Comparison of ENCODE assay signal across 22 cellular contexts in the genomic region with DNA sequence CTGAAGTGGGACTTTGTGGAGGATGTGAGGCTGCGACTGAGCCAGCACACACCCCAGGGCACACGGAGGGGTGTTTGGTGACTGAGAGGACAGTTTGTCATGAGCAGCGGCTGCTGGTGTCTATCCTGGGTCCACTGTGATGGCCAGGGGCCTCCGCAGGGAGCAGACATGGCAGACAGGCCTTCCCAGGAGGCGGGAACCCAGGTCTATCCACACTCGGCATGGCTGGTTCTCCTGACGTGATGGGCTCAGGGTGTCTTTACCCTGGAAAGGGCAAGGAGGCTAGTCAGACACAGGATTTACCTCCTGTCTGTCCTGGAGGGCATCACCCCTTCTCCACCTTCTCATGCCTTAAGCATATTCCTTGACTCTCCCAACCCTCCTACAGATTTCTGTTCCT. TPM values are rescaled to one million over a fixed set of nuclear protein-coding genes. Genes with fewer than 3 reads are reported as not detected.
"Had no signal": no experiment of that assay in that cellular context is flagged by ENCODE, and none has a peak within 500 bp of the region (broad histone marks: within the 10 kb centered on the region; RNA-seq: fewer than 3 reads in every experiment).

No MANE protein-coding gene starts in this region.

- H3K4me1 ChIP-seq: pancreas, right lobe of liver, transverse colon, uterus had no signal

- DNase-seq: activated naive CD4-positive, alpha-beta T cell treated with Interleukin-2 at 50 U/mL for 16 hours; cerebellar nuclear complex; cortex of kidney; effector CD4-positive, alpha-beta T cell; islet precursor cell; right lobe of liver; stimulated activated CD4-positive, alpha-beta T cell treated with anti-CD3 and anti-CD28 coated beads, Interleukin-1b, Interleukin-23, amount 100 ng/mL, for 48 hours; stimulated activated naive B cell treated with anti-CD40 and anti-IgM and Interleukin-4, amounts not matched to agents 10 μg/mL and 1 μg/mL and 100 μg/mL, for 72 hours; transverse colon; uterus had no signal

- H3K9me3 ChIP-seq: heart left ventricle, pancreas, right lobe of liver, transverse colon, uterus had no signal

- H3K27ac Mint-ChIP-seq: activated T-helper 2 cell treated with anti-CD3 and anti-CD28 coated beads, Interferon-gamma antibody, Interleukin-2, Interleukin-4, amounts not matched to agents 10 μg/mL and 5 μg/mL and 100 μg/mL, durations not matched to agents 14 hours and 24 hours and 36 hours; mesothelial cell of epicardium; naive thymus-derived CD8-positive, alpha-beta T cell; stimulated activated naive B cell treated with anti-CD40 and anti-IgM and Interleukin-4, amounts not matched to agents 10 μg/mL and 1 μg/mL and 100 μg/mL, for 72 hours had no signal

- H3K4me1 Mint-ChIP-seq: mesothelial cell of epicardium had no signal

- ATAC-seq: naive thymus-derived CD8-positive, alpha-beta T cell had no signal

- H3K27ac ChIP-seq: pancreas, right lobe of liver, uterus had no signal

- H3K27me3 ChIP-seq: pancreas, right lobe of liver, transverse colon, uterus had no signal

- H3K9me3 Mint-ChIP-seq: activated T-helper 2 cell treated with anti-CD3 and anti-CD28 coated beads, Interferon-gamma antibody, Interleukin-2, Interleukin-4, amounts not matched to agents 10 μg/mL and 5 μg/mL and 100 μg/mL, durations not matched to agents 14 hours and 24 hours and 36 hours; mesothelial cell of epicardium; naive thymus-derived CD8-positive, alpha-beta T cell; stimulated activated naive B cell treated with anti-CD40 and anti-IgM and Interleukin-4, amounts not matched to agents 10 μg/mL and 1 μg/mL and 100 μg/mL, for 72 hours had no signal

- H3K36me3 ChIP-seq: heart left ventricle, pancreas, right lobe of liver, transverse colon, uterus had no signal

- H3K4me3 ChIP-seq: pancreas, right lobe of liver, transverse colon, uterus had no signal

- H3K4me3 Mint-ChIP-seq: mesothelial cell of epicardium; stimulated activated naive B cell treated with anti-CD40 and anti-IgM and Interleukin-4, amounts not matched to agents 10 μg/mL and 1 μg/mL and 100 μg/mL, for 72 hours had no signal

- H3K36me3 Mint-ChIP-seq: mesothelial cell of epicardium; naive thymus-derived CD8-positive, alpha-beta T cell; stimulated activated naive B cell treated with anti-CD40 and anti-IgM and Interleukin-4, amounts not matched to agents 10 μg/mL and 1 μg/mL and 100 μg/mL, for 72 hours had no signal

RNA-seq across cellular contexts. Expression of gene CD300C, which starts 0.7 kb away (rescaled TPM):
- total RNA-seq: activated T-helper 2 cell treated with anti-CD3 and anti-CD28 coated beads, Interferon-gamma antibody, Interleukin-2, Interleukin-4, amounts not matched to agents 10 μg/mL and 5 μg/mL and 100 μg/mL, durations not matched to agents 14 hours and 24 hours and 36 hours; fibroblast of villous mesenchyme; lung microvascular endothelial cell; mesothelial cell of epicardium; naive thymus-derived CD8-positive, alpha-beta T cell had no signal

RNA-seq across cellular contexts. Expression of gene CD300LB, which starts 15.3 kb away (rescaled TPM):
- total RNA-seq: activated T-helper 2 cell treated with anti-CD3 and anti-CD28 coated beads, Interferon-gamma antibody, Interleukin-2, Interleukin-4, amounts not matched to agents 10 μg/mL and 5 μg/mL and 100 μg/mL, durations not matched to agents 14 hours and 24 hours and 36 hours; epithelial cell of proximal tubule; fibroblast of villous mesenchyme; lung microvascular endothelial cell; mesothelial cell of epicardium; naive thymus-derived CD8-positive, alpha-beta T cell; SK-MEL-5; T-helper 2 cell treated with Interferon-gamma antibody and Interleukin-4, amounts not matched to agents 100 ng/mL and 5 ng/mL, for 36 hours had no signal

RNA-seq across cellular contexts. Expression of gene CD300H, which starts 20.7 kb away (rescaled TPM):
- total RNA-seq: activated T-helper 2 cell treated with anti-CD3 and anti-CD28 coated beads, Interferon-gamma antibody, Interleukin-2, Interleukin-4, amounts not matched to agents 10 μg/mL and 5 μg/mL and 100 μg/mL, durations not matched to agents 14 hours and 24 hours and 36 hours; epithelial cell of proximal tubule; fibroblast of villous mesenchyme; left lobe of liver; lung microvascular endothelial cell; mesothelial cell of epicardium; naive thymus-derived CD8-positive, alpha-beta T cell; pancreas; SK-MEL-5; T-helper 2 cell treated with Interferon-gamma antibody and Interleukin-4, amounts not matched to agents 100 ng/mL and 5 ng/mL, for 36 hours; temporal lobe; transverse colon; uterus had no signal

RNA-seq across cellular contexts. Expression of gene CD300LD, which starts 45.5 kb away (rescaled TPM):
- total RNA-seq: activated T-helper 2 cell treated with anti-CD3 and anti-CD28 coated beads, Interferon-gamma antibody, Interleukin-2, Interleukin-4, amounts not matched to agents 10 μg/mL and 5 μg/mL and 100 μg/mL, durations not matched to agents 14 hours and 24 hours and 36 hours; epithelial cell of proximal tubule; fibroblast of villous mesenchyme; heart left ventricle; left lobe of liver; lung microvascular endothelial cell; mesothelial cell of epicardium; naive thymus-derived CD8-positive, alpha-beta T cell; pancreas; right lobe of liver; SK-MEL-5; T-helper 2 cell treated with Interferon-gamma antibody and Interleukin-4, amounts not matched to agents 100 ng/mL and 5 ng/mL, for 36 hours; temporal lobe; transverse colon; uterus had no signal
